In the genomic region with DNA sequence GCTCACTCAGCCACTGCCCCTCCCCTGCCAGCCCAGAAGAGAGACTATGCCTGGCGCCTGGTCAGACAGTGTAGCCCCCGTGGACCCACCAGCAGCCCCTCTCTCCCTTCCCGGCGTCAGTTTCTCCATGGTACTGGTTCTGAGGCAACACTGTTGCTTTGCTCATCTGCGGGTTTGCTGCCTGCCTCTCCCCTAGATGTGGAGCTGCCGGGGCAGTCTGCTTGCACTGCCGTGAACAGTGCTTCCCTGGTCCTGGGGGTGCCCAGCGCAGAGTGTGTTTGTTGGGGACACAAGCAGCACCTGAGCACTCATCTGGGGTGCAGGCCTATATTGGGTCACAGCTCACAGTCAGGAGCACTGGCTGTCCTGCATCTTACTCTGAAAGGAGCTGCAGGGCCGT, we compare ENCODE assay signal across 16 cellular contexts.
"Had no signal": no experiment of that assay in that cellular context is flagged by ENCODE, and none has a peak within 500 bp of the region (broad histone marks: within the 10 kb centered on the region; RNA-seq: fewer than 3 reads in every experiment).

No MANE protein-coding gene starts in this region.

- DNase-seq: activated CD4-positive, alpha-beta T cell treated with anti-CD3 and anti-CD28 coated beads, Interleukin-2, amount 10 ng/mL, durations not matched to agents 24 days and 14 days; activated CD8-positive, alpha-beta T cell treated with anti-CD3 and anti-CD28 coated beads, Interleukin-2, amount 10 ng/mL, durations not matched to agents 7 days and 5 days; activated naive CD4-positive, alpha-beta T cell; colonic mucosa; erythroblast; foreskin fibroblast; immature natural killer cell; kidney glomerular epithelial cell; nephron progenitor cell; stimulated activated naive CD8-positive, alpha-beta T cell treated with anti-CD3 and anti-CD28 coated beads, Interleukin-15, amount 100 ng/mL, for 72 hours had no signal

- H3K9me3 Mint-ChIP-seq: central memory CD8-positive, alpha-beta T cell had no signal

- ATAC-seq: activated CD4-positive, CD25-positive, alpha-beta regulatory T cell treated with anti-CD3 and anti-CD28 coated beads, Interleukin-2, amount 50 U/mL, for 24 hours; activated CD8-positive, alpha-beta T cell treated with anti-CD3 and anti-CD28 coated beads, Interleukin-2, amount 10 ng/mL, durations not matched to agents 7 days and 5 days; stimulated activated naive CD8-positive, alpha-beta T cell treated with anti-CD3 and anti-CD28 coated beads, Interleukin-15, amount 100 ng/mL, for 72 hours; T-cell had no signal

- H3K4me3 Mint-ChIP-seq: activated CD4-positive, alpha-beta T cell treated with anti-CD3 and anti-CD28 coated beads, Interleukin-2, amount 10 ng/mL, durations not matched to agents 24 days and 14 days; activated CD8-positive, alpha-beta T cell treated with anti-CD3 and anti-CD28 coated beads, Interleukin-2, amount 10 ng/mL, durations not matched to agents 7 days and 5 days; activated naive CD8-positive, alpha-beta T cell; central memory CD8-positive, alpha-beta T cell; immature natural killer cell; memory B cell; nephron progenitor cell; stimulated activated naive CD8-positive, alpha-beta T cell treated with anti-CD3 and anti-CD28 coated beads, Interleukin-15, amount 100 ng/mL, for 72 hours; T-cell; T-helper 2 cell treated with Interferon-gamma antibody and Interleukin-4, amounts not matched to agents 5 μg/mL and 100 μg/mL, for 36 hours had no signal

- H3K27ac Mint-ChIP-seq: activated CD4-positive, alpha-beta T cell treated with anti-CD3 and anti-CD28 coated beads, Interleukin-2, amount 10 ng/mL, durations not matched to agents 24 days and 14 days; activated CD8-positive, alpha-beta T cell treated with anti-CD3 and anti-CD28 coated beads, Interleukin-2, amount 10 ng/mL, durations not matched to agents 7 days and 5 days; activated naive CD8-positive, alpha-beta T cell; immature natural killer cell; memory B cell; stimulated activated naive CD8-positive, alpha-beta T cell treated with anti-CD3 and anti-CD28 coated beads, Interleukin-15, amount 100 ng/mL, for 72 hours; T-cell; T-helper 2 cell treated with Interferon-gamma antibody and Interleukin-4, amounts not matched to agents 5 μg/mL and 100 μg/mL, for 36 hours had no signal

- H3K4me1 Mint-ChIP-seq: activated CD4-positive, alpha-beta T cell treated with anti-CD3 and anti-CD28 coated beads, Interleukin-2, amount 10 ng/mL, durations not matched to agents 24 days and 14 days; central memory CD8-positive, alpha-beta T cell; immature natural killer cell; memory B cell; stimulated activated naive CD8-positive, alpha-beta T cell treated with anti-CD3 and anti-CD28 coated beads, Interleukin-15, amount 100 ng/mL, for 72 hours; T-cell had no signal
